6 cellular contexts compared by ENCODE assay signal in genomic region chr19:11076792-11077191, GRCh38. TPM values are rescaled to one million over a fixed set of nuclear protein-coding genes. Genes with fewer than 3 reads are reported as not detected.
A peak's percentile ranks its signal among the peaks of the same experiment; 100 is the strongest.
DNase-seq lines count a peak whose midpoint lies in the region; ATAC-seq, FAIRE-seq and TF ChIP-seq lines count a peak whose summit lies in the region.
"Not testable (repeated sequence)": the region's sequence is repeated elsewhere in the genome, so short reads cannot be mapped to it uniquely, and the experiment has no call there.

No MANE protein-coding gene starts in this region.

- H3K56ac ChIP-seq in H1 (replicated peaks; ENCODE audit: insufficient read length, low read depth, low read length): not testable (repeated sequence)

- TF ChIP-seq EP300 in K562 (IDR thresholded peaks at IDR 0.05; ENCODE audit: low read length); H1 (IDR thresholded peaks at IDR 0.05; ENCODE audit: borderline replicate concordance in 1 of 2, low read depth in 2 of 2, low read length in 2 of 2); ovary (IDR thresholded peaks at IDR 0.05): not testable (repeated sequence)

- H3K4me2 ChIP-seq in BLaER1: 0 out of 2 replicates have a peak overlapping the region, but pooled peaks have one; percentile 1
- H3K4me2 ChIP-seq in K562 (ENCODE audit: insufficient read depth, low read length); H1 (ENCODE audit: insufficient read depth in 1 of 2, low read depth in 2 of 2, low read length in 2 of 2): not testable (repeated sequence)

- not testable (repeated sequence) for H3K23me2 ChIP-seq in H1 (ENCODE audit: low read depth, low read length)

- not testable (repeated sequence) for H2BK15ac ChIP-seq in H1 (ENCODE audit: low read length)

- H3K9me3 ChIP-seq in BLaER1; CD4-positive, CD25-positive, alpha-beta regulatory T cell (ENCODE audit: control insufficient read depth in 2 of 2, low read length in 2 of 2); K562 (replicated peaks; ENCODE audit: control insufficient read depth, insufficient read depth, low read depth, low read length); H1 (ENCODE audit: insufficient read depth in 2 of 2, low read depth in 1 of 2, low read length in 1 of 2); ovary: not testable (repeated sequence)

- not testable (repeated sequence) for BruUV-seq in K562 (replicated peaks; lab: Mats Ljungman, UMichigan)

- not testable (repeated sequence) for H2AK5ac ChIP-seq in H1 (ENCODE audit: low read depth, low read length)

- 0 out of 2 replicates have a peak overlapping the region, but pooled peaks have one; percentile 6 for H2BK20ac ChIP-seq in H1 (ENCODE audit: low read length)

- H3K27ac ChIP-seq in BLaER1 (peak overlapping the region; percentile 93; the same call in 1 of the 2 replicates), ovary (peak overlapping the region; percentile 3 to 89)
- not testable (repeated sequence) for H3K27ac ChIP-seq in CD4-positive, CD25-positive, alpha-beta regulatory T cell (ENCODE audit: insufficient read depth, low read length, poor library complexity, severe bottlenecking); K562 (ENCODE audit: extremely low read depth, low read depth, low read length); H1 (ENCODE audit: low read depth, low read length)

- not testable (repeated sequence) for TF ChIP-seq CTCF in K562 (IDR thresholded peaks at IDR 0.05 in 2 of 3, conservative IDR thresholded peaks at IDR 0.05 in 1 of 3; ENCODE audit: insufficient read depth in 2 of 3, low read depth in 1 of 3, low read length in 3 of 3); H1 (IDR thresholded peaks at IDR 0.05; ENCODE audit: control extremely low read depth in 1 of 3, insufficient read depth in 1 of 3, low read depth in 1 of 3, low read length in 3 of 3); ovary (IDR thresholded peaks at IDR 0.05)

- H2AFZ ChIP-seq in K562 (ENCODE audit: low read depth, low read length); H1 (ENCODE audit: low read length): not testable (repeated sequence)

- WGBS in K562 (ENCODE audit: insufficient coverage, low coverage, missing lambda C conversion rate): 81% methylated on average over 9 of the region's 9 CpGs
- 90% methylated on average over 9 of the region's 9 CpGs; no CpG with 5 or more reads in 1 of the 2 experiments for WGBS in H1 (ENCODE audit: extremely low coverage in 1 of 2, insufficient coverage in 1 of 2, insufficient read length in 1 of 2, insufficient replicate concordance in 2 of 2, low coverage in 1 of 2, low lambda C conversion rate in 2 of 2, missing lambda C conversion rate in 1 of 2), 2 experiments
- 90 to 93% (median 93%) methylated on average over 9 of the region's 9 CpGs for WGBS in ovary, 3 donors

- not testable (repeated sequence) for DNase-seq in CD4-positive, CD25-positive, alpha-beta regulatory T cell; K562 (ENCODE audit: extremely low read depth in 1 of 4, low spot score in 3 of 4); H1 (ENCODE audit: low read depth in 1 of 2, low spot score in 2 of 2); ovary

- intact Hi-C loops in K562 (cut with micrococcal nuclease); ovary (cut with DNase I): not testable (repeated sequence)

- not testable (repeated sequence) for FAIRE-seq in K562 (lab: Jason Lieb, UNC); H1 (lab: Jason Lieb, UNC)

- not testable (repeated sequence) for H3K9ac ChIP-seq in BLaER1; K562 (ENCODE audit: insufficient read depth in 1 of 2, low read depth in 2 of 2, low read length in 2 of 2); H1 (replicated peaks in 1 of 4; ENCODE audit: extremely low read depth in 1 of 4, low read depth in 3 of 4, low read length in 3 of 4)

- CTCF ChIA-PET in K562 (lab: Yijun Ruan, JAX; ENCODE audit: low intra/inter-chr PET ratio); H1 (lab: Charles Lee; ENCODE audit: partially characterized antibody): not testable (repeated sequence)

- not testable (repeated sequence) for H4K5ac ChIP-seq in H1 (ENCODE audit: insufficient read length, low read depth, low read length)

- ATAC-seq in CD4-positive, CD25-positive, alpha-beta regulatory T cell (ENCODE audit: low read depth in 2 of 2); activated T-helper 17 cell treated with anti-CD3 and anti-CD28 coated beads, Interleukin-2, amount 50 U/mL, for 72 hours (replicated peaks); K562: not testable (repeated sequence)

- H3K79me2 ChIP-seq in K562 (ENCODE audit: control insufficient read depth, insufficient read depth, low read length); H1 (ENCODE audit: control insufficient read depth in 1 of 2, insufficient read depth in 2 of 2, low read length in 2 of 2): not testable (repeated sequence)

- not testable (repeated sequence) for H3K14ac ChIP-seq in H1 (ENCODE audit: insufficient read length)

- H4K20me1 ChIP-seq in BLaER1; K562 (replicated peaks; ENCODE audit: control insufficient read depth, insufficient read depth, low read length); H1 (replicated peaks in 1 of 2; ENCODE audit: control insufficient read depth in 1 of 2, insufficient read depth in 2 of 2, low read length in 2 of 2): not testable (repeated sequence)

- not testable (repeated sequence) for H3K9me1 ChIP-seq in K562 (ENCODE audit: control insufficient read depth, insufficient read depth, low read length)

- H2BK5ac ChIP-seq in H1 (ENCODE audit: low read depth, low read length): not testable (repeated sequence)

- H3K18ac ChIP-seq in H1 (ENCODE audit: extremely low read depth, low read length): not testable (repeated sequence)

- H3K36me3 ChIP-seq in BLaER1: peaks cover 27% of the 10 kb centered on the region
- H3K36me3 ChIP-seq in CD4-positive, CD25-positive, alpha-beta regulatory T cell (ENCODE audit: control insufficient read depth, insufficient read depth, low read length); K562 (ENCODE audit: control insufficient read depth, insufficient read depth, low read length); H1 (ENCODE audit: control insufficient read depth in 2 of 4, insufficient read depth in 4 of 4, low read length in 3 of 4); ovary: not testable (repeated sequence)

- H2BK120ac ChIP-seq in H1 (replicated peaks; ENCODE audit: low read depth, low read length): not testable (repeated sequence)

- H4K91ac ChIP-seq in H1 (replicated peaks; ENCODE audit: insufficient read length, low read length): not testable (repeated sequence)

- H3K27ac Mint-ChIP-seq in CD4-positive, CD25-positive, alpha-beta regulatory T cell: peak overlapping the region in 2 of 3 donors; percentile 64 to 82
- H3K27ac Mint-ChIP-seq in activated T-helper 17 cell treated with anti-CD3 and anti-CD28 coated beads, Interleukin-2, amount 50 U/mL, for 72 hours: peak overlapping the region; percentile 39

- TF ChIP-seq RAD21 in K562 (CRISPR knock-in tag; conservative IDR thresholded peaks at IDR 0.05 in 1 of 2, IDR thresholded peaks at IDR 0.05 in 1 of 2); H1 (IDR thresholded peaks at IDR 0.05 in 1 of 2, conservative IDR thresholded peaks at IDR 0.05 in 1 of 2; ENCODE audit: low read depth in 2 of 2, low read length in 2 of 2): not testable (repeated sequence)

- H3K27me3 Mint-ChIP-seq in CD4-positive, CD25-positive, alpha-beta regulatory T cell; activated T-helper 17 cell treated with anti-CD3 and anti-CD28 coated beads, Interleukin-2, amount 50 U/mL, for 72 hours: not testable (repeated sequence)

- not testable (repeated sequence) for H2BK12ac ChIP-seq in H1 (ENCODE audit: low read depth, low read length)

- H3K9me3 Mint-ChIP-seq in CD4-positive, CD25-positive, alpha-beta regulatory T cell; activated T-helper 17 cell treated with anti-CD3 and anti-CD28 coated beads, Interleukin-2, amount 50 U/mL, for 72 hours: not testable (repeated sequence)

- not testable (repeated sequence) for H3K27me3 ChIP-seq in BLaER1; CD4-positive, CD25-positive, alpha-beta regulatory T cell (ENCODE audit: control insufficient read depth, insufficient read depth, low read length); K562 (ENCODE audit: control insufficient read depth in 2 of 2, insufficient read depth in 2 of 2, low read length in 2 of 2); H1 (replicated peaks in 1 of 4; ENCODE audit: control insufficient read depth in 3 of 4, extremely low read depth in 1 of 4, insufficient read depth in 3 of 4, low read length in 3 of 4); ovary

- H3K4me1 ChIP-seq in BLaER1: peaks cover 58% of the 10 kb centered on the region
- H3K4me1 ChIP-seq in CD4-positive, CD25-positive, alpha-beta regulatory T cell (ENCODE audit: control insufficient read depth, insufficient read depth, low read length, poor library complexity, severe bottlenecking); H1 (replicated peaks in 1 of 4; ENCODE audit: control insufficient read depth in 3 of 4, insufficient read depth in 4 of 4, low read length in 3 of 4); ovary (ENCODE audit: insufficient read depth): not testable (repeated sequence)
- peaks cover 6 to 10% of the 10 kb centered on the region in 2 experiments; a peak in 3 of 5 replicates for H3K4me1 ChIP-seq in K562 (replicated peaks in 1 of 2; ENCODE audit: control insufficient read depth in 2 of 2, insufficient read depth in 2 of 2, low read length in 2 of 2)

- POLR2A ChIA-PET in K562 (lab: Yijun Ruan, JAX): not testable (repeated sequence)
- POLR2A ChIA-PET in H1 (lab: Charles Lee; ENCODE audit: partially characterized antibody): interaction anchor here (1.5 to 2.3 kb wide), 2 partner anchors 12 to 14 kb away, joined by 4 to 12 read pairs; partner anchors contain the start of gene LDLR

- not testable (repeated sequence) for H4K8ac ChIP-seq in H1 (ENCODE audit: extremely low read depth, insufficient read depth, low read length)

- H3K23ac ChIP-seq in H1 (ENCODE audit: insufficient read length): not testable (repeated sequence)

- not testable (repeated sequence) for H3K79me1 ChIP-seq in H1 (ENCODE audit: low read depth, low read length)

- TF ChIP-seq POLR2A in K562 (conservative IDR thresholded peaks at IDR 0.05); H1 (IDR thresholded peaks at IDR 0.05; ENCODE audit: control extremely low read depth in 1 of 2, low read depth in 2 of 2, low read length in 2 of 2); ovary (IDR thresholded peaks at IDR 0.05): not testable (repeated sequence)

- not testable (repeated sequence) for H3K4me1 Mint-ChIP-seq in CD4-positive, CD25-positive, alpha-beta regulatory T cell; activated T-helper 17 cell treated with anti-CD3 and anti-CD28 coated beads, Interleukin-2, amount 50 U/mL, for 72 hours

- H3K36me3 Mint-ChIP-seq in CD4-positive, CD25-positive, alpha-beta regulatory T cell; activated T-helper 17 cell treated with anti-CD3 and anti-CD28 coated beads, Interleukin-2, amount 50 U/mL, for 72 hours (ENCODE audit: low read depth): not testable (repeated sequence)

- not testable (repeated sequence) for H3K4me3 Mint-ChIP-seq in CD4-positive, CD25-positive, alpha-beta regulatory T cell; activated T-helper 17 cell treated with anti-CD3 and anti-CD28 coated beads, Interleukin-2, amount 50 U/mL, for 72 hours

- H3K4me3 ChIP-seq in BLaER1; CD4-positive, CD25-positive, alpha-beta regulatory T cell (ENCODE audit: low read depth, low read length); K562; H1 (ENCODE audit: extremely low read depth in 1 of 4, insufficient read depth in 2 of 4, low read depth in 3 of 4, low read length in 4 of 4); ovary: not testable (repeated sequence)

- not testable (repeated sequence) for H3K4ac ChIP-seq in H1 (replicated peaks; ENCODE audit: insufficient read length, low read depth, low read length)

- in situ Hi-C loops in K562 (cut with MboI): not testable (repeated sequence)

RNA-seq across cellular contexts. Expression of gene LDLR, which starts 12.5 kb away (rescaled TPM):
- 108 TPM for total RNA-seq in CD4-positive, CD25-positive, alpha-beta regulatory T cell
- polyA plus RNA-seq in CD4-positive, CD25-positive, alpha-beta regulatory T cell: 10 to 100 TPM in 2 of 4 donors, 1 to 10 TPM in 2; 5.1 to 12.7 (median 10.2) TPM
- total RNA-seq in activated T-helper 17 cell treated with anti-CD3 and anti-CD28 coated beads, Interleukin-2, amount 50 U/mL, for 72 hours: 10 to 100 TPM; 63.8 to 83.5 TPM
- 854 and 2,497 TPM in 2 replicates for total RNA-seq in K562 (2011; cell fraction: chromatin; rRNA removed; ENCODE audit: low replicate concordance)
- total RNA-seq in K562 (2011; cell fraction: nucleolus; rRNA removed): 1,644 and 1,749 TPM in 2 replicates
- total RNA-seq in K562 (2011; cell fraction: nucleoplasm; rRNA removed): 955 and 1,119 TPM in 2 replicates
- total RNA-seq in K562 (2014; rRNA removed) (84.9 and 95.7 TPM in 2 replicates), K562 (2014; rRNA removed; fragmentation: Illumina TruSeq; extraction: Trizol) (47.0 and 56.0 TPM in 2 replicates), K562 (2015; rRNA removed; fragmentation: Illumina TruSeq; extraction: Trizol) (76.0 and 82.3 TPM in 2 replicates), K562 (2021) (114 and 121 TPM in 2 replicates), ovary (100 to 1,000 TPM in 5 of 7 donors, 10 to 100 TPM in 2; 54.2 to 436 (median 141) TPM)
- polyA plus RNA-seq in K562 (2011; rRNA removed) (75.7 and 124 TPM in 2 replicates), K562 (2014; fragmentation: Illumina TruSeq; extraction: Trizol) (56.3 and 63.5 TPM in 2 replicates), K562 (2014; fragmentation: Nextera tagmentation; extraction: Ambion mirVana) (10 to 100 TPM; 19.9 to 28.4 TPM), K562 (2014; rRNA removed) (44.5 and 59.5 TPM in 2 replicates), H1 (2011; rRNA removed) (70.1 and 85.9 TPM in 2 replicates), ovary (100 to 1,000 TPM in 1 of 2 donors, 10 to 100 TPM in 1; 31.1 to 205 TPM)
- 68.3 and 70.8 TPM in 2 replicates for polyA plus RNA-seq in K562 (2011; cell fraction: cytosol; rRNA removed)
- polyA plus RNA-seq in K562 (2011; cell fraction: nucleus; rRNA removed): 163 and 213 TPM in 2 replicates
- polyA plus RNA-seq in K562 (2012): 63.2 and 82.8 TPM in 2 replicates
- polyA minus RNA-seq in K562 (2011; rRNA and poly(A)+ RNA removed): 187 and 204 TPM in 2 replicates
- 172 and 211 TPM in 2 replicates for polyA minus RNA-seq in K562 (2011; cell fraction: cytosol; rRNA and poly(A)+ RNA removed)
- polyA minus RNA-seq in K562 (2011; cell fraction: nucleus; rRNA and poly(A)+ RNA removed): 282 and 354 TPM in 2 replicates
- 118 and 119 TPM in 2 replicates for total RNA-seq in H1 (2021; fragmentation: NEBNext Ultra II Directional; extraction: Animal tissue kit (Norgen Biotek cat#: 25700))
- 53.4 TPM for polyA plus RNA-seq in H1 (2011; cell fraction: cytosol; rRNA removed)
- polyA plus RNA-seq in H1 (2011; cell fraction: nucleus; rRNA removed): 101 TPM
- polyA plus RNA-seq in H1 (2012, experiment 1 of 2): 80.2 to 99.5 TPM (median 83.2 TPM) in 4 replicates
- polyA plus RNA-seq in H1 (2012, experiment 2 of 2): 59.0 TPM
- polyA plus RNA-seq in H1 (2013, experiment 1 of 2): 147 TPM
- polyA plus RNA-seq in H1 (2013, experiment 2 of 2): 142 TPM
- 153 and 180 TPM in 2 replicates for polyA minus RNA-seq in H1 (2011; rRNA and poly(A)+ RNA removed)
- 94.0 TPM for polyA minus RNA-seq in H1 (2011; cell fraction: cytosol; rRNA and poly(A)+ RNA removed)
- polyA minus RNA-seq in H1 (2011; cell fraction: nucleus; rRNA and poly(A)+ RNA removed): 131 TPM
